ENCODE assay signal across 27 cellular contexts in the genomic region with DNA sequence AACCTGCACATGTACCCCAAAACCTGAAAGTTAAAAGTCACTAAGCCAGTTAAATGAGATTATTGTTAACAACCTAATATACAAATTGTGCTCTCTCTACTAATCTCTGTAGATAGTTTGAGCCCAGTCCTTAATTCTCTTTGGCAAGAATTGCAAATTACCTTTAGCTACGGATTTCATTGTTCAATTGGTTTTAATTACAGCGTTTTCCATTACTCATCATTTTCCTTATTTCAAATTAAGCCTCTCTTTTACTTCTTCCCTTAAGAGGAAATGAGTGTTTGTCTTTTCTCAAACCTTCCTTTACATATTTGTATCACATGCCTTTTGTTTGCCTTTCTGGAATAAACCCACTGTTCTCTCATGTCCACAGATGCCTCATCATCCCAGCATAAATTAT.
A peak's percentile ranks its signal among the peaks of the same experiment; 100 is the strongest.
DNase-seq lines count a peak whose midpoint lies in the region; ATAC-seq, FAIRE-seq and TF ChIP-seq lines count a peak whose summit lies in the region.
"Had no signal": no experiment of that assay in that cellular context is flagged by ENCODE, and none has a peak within 500 bp of the region (broad histone marks: within the 10 kb centered on the region; RNA-seq: fewer than 3 reads in every experiment).

No MANE protein-coding gene starts in this region.

- peak; percentile 8 for DNase-seq in DMS53 (lab: John Stamatoyannopoulos, UW)
- no peak for DNase-seq in DMS53 treated with DMSO at 0.1 percent for 48 hours (lab: John Stamatoyannopoulos, UW; ENCODE audit: unreplicated experiment)
- peak; percentile 14 for DNase-seq in PC-3
- peak; percentile 28 for DNase-seq in bronchial epithelial cell (ENCODE audit: low read depth)
- DNase-seq in HuH-7.5 (ENCODE audit: low spot score), result no peak
- DNase-seq in iPS-NIHi7 (ENCODE audit: extremely low spot score), result no peak
- DNase-seq in NCI-H524 treated with DMSO at 0.1 percent for 48 hours (lab: John Stamatoyannopoulos, UW), result no peak
- DNase-seq: Caco-2; CD8-positive, alpha-beta T cell; DMS 273 treated with DMSO at 0.1 percent for 48 hours; DND-41; NCI-H1092; NCI-H1417 treated with DMSO at 0.1 percent for 48 hours; NCI-H1694 treated with DMSO at 0.1 percent for 48 hours; NCI-H2081; NCI-H2227 treated with DMSO at 0.1 percent for 48 hours; NCI-H748 treated with DMSO at 0.1 percent for 48 hours; SHP77 had no signal

- POLR2A ChIA-PET in PC-3 (lab: Charles Lee; ENCODE audit: unreplicated experiment), result no interaction called here

- no peak overlapping the region for H3K4me2 ChIP-seq in PC-3 (ENCODE audit: low read length)

- no peak for TF ChIP-seq POLR2A in gastroesophageal sphincter (IDR thresholded peaks at IDR 0.05)

- H4K20me1 ChIP-seq in PC-3 (ENCODE audit: low read length), result no peaks in the 10 kb centered on the region

- CTCF ChIA-PET in PC-3 (lab: Charles Lee), result interaction anchor here (0.7 kb wide), 1 partner anchor 54 kb away, joined by 4 read pairs; no protein-coding TSS in a partner anchor

- H3K79me2 ChIP-seq in PC-3 (ENCODE audit: low read length), result no peaks in the 10 kb centered on the region

- H3K4me3 ChIP-seq in PC-3 (ENCODE audit: low read length) (no peak overlapping the region), bronchial epithelial cell (ENCODE audit: low read depth, low read length) (no peak overlapping the region), gastroesophageal sphincter (no peak overlapping the region)

- TF ChIP-seq EP300 in gastroesophageal sphincter (IDR thresholded peaks at IDR 0.05), result no peak

- no peaks in the 10 kb centered on the region; the same call in 1 of the 2 replicates for H3K36me3 ChIP-seq in PC-3 (ENCODE audit: low read depth, low read length)
- no peaks in the 10 kb centered on the region for H3K36me3 ChIP-seq in bronchial epithelial cell (ENCODE audit: control insufficient read depth, insufficient read depth, low read length)
- H3K36me3 ChIP-seq in gastroesophageal sphincter, result no peaks in the 10 kb centered on the region

- BruUV-seq in PC-3 (replicated peaks; lab: Mats Ljungman, UMichigan), result no TSS peak

- intact Hi-C loops in PC-3 (cut with micrococcal nuclease), result no loop called here

- H3K9me3 ChIP-seq in PC-3 (ENCODE audit: low read length) (no peaks in the 10 kb centered on the region), gastroesophageal sphincter (no peaks in the 10 kb centered on the region)

- H3K27ac ChIP-seq in PC-3 (ENCODE audit: low read length) (no peak overlapping the region), gastroesophageal sphincter (peak overlapping the region; percentile 18 to 71 (median 59))
- H3K27ac ChIP-seq: 22Rv1, C4-2B, RWPE1 had no signal

- 29 to 66% methylated on average over 2 of the region's 2 CpGs for WGBS in gastroesophageal sphincter (ENCODE audit: low coverage in 1 of 2), 2 donors

- H3K4me1 ChIP-seq in PC-3 (ENCODE audit: insufficient read depth, low read length) (0 out of 2 replicates have a peak, but pooled peaks cover 6% of the 10 kb centered on the region), gastroesophageal sphincter (peaks cover 4 to 31% (median 8%) of the 10 kb centered on the region in 3 donors)
- H3K4me1 ChIP-seq: Caco-2 had no signal

- H3K9ac ChIP-seq in PC-3 (ENCODE audit: low read length), result no peak overlapping the region

- ATAC-seq in PC-3 (peak; percentile 89), gastroesophageal sphincter (no peak)
- ATAC-seq: CD8-positive, alpha-beta T cell; HCT116; Panc1 had no signal

- no peak for FAIRE-seq in bronchial epithelial cell (lab: Jason Lieb, UNC)
- FAIRE-seq: GM12892, H1, HTR-8/SVneo had no signal

- TF ChIP-seq CTCF in PC-3 (conservative IDR thresholded peaks at IDR 0.05; ENCODE audit: low read depth, low read length) (no peak), bronchial epithelial cell (IDR thresholded peaks at IDR 0.05; ENCODE audit: insufficient read depth, low read length, severe bottlenecking) (no peak), gastroesophageal sphincter (IDR thresholded peaks at IDR 0.05) (no peak)

- H3K27me3 ChIP-seq in PC-3 (ENCODE audit: low read length) (no peaks in the 10 kb centered on the region), bronchial epithelial cell (ENCODE audit: control insufficient read depth, insufficient read depth, low read length) (peaks cover 6% of the 10 kb centered on the region), gastroesophageal sphincter (no peaks in the 10 kb centered on the region)

- H3F3A ChIP-seq in PC-3 (ENCODE audit: low read length, unreplicated experiment), result no peaks in the 10 kb centered on the region

- no peak overlapping the region for H2AFZ ChIP-seq in PC-3 (ENCODE audit: low read length)

- H3K9me2 ChIP-seq in PC-3 (replicated peaks; ENCODE audit: low read length), result no peaks in the 10 kb centered on the region

Comparison
In these comparisons a context has a peak if more than half of its experiments do, and no peak if none do; other contexts are left out.
1. DNase-seq: peak in DMS53 (single experiment), PC-3 (single experiment) and bronchial epithelial cell (single experiment); none in DMS53 treated with DMSO at 0.1 percent for 48 hours (single experiment), HuH-7.5 (single experiment), iPS-NIHi7 (single experiment) and NCI-H524 treated with DMSO at 0.1 percent for 48 hours (single experiment).